ENCODE assay signal across 21 cellular contexts in genomic region chr5:91033370-91033769, GRCh38.
"Had no signal": no experiment of that assay in that cellular context is flagged by ENCODE, and none has a peak within 500 bp of the region (broad histone marks: within the 10 kb centered on the region; RNA-seq: fewer than 3 reads in every experiment).

No MANE protein-coding gene starts in this region.

- H3K27me3 ChIP-seq: Peyer's patch, SJCRH30 had no signal

- FAIRE-seq: astrocyte had no signal

- H3K27ac ChIP-seq: Peyer's patch, RWPE1, SJCRH30 had no signal

- H3K36me3 ChIP-seq: Peyer's patch, SJCRH30 had no signal

- ATAC-seq: activated CD4-positive, CD25-positive, alpha-beta regulatory T cell treated with anti-CD3 and anti-CD28 coated beads, Interleukin-2, amount 50 U/mL, for 24 hours; activated CD8-positive, alpha-beta T cell treated with anti-CD3 and anti-CD28 coated beads for 36 hours had no signal

- H3K4me3 ChIP-seq: Peyer's patch, SJCRH30 had no signal

- H3K9me3 ChIP-seq: Peyer's patch, SJCRH30, SK-N-SH had no signal

- DNase-seq: activated CD4-positive, alpha-beta T cell treated with anti-CD3 and anti-CD28 coated beads for 4 hours; activated CD8-positive, alpha-beta memory T cell treated with anti-CD3 and anti-CD28 coated beads, Interleukin-2, amount 50 U/mL, for 4 hours; activated CD8-positive, alpha-beta T cell treated with anti-CD3 and anti-CD28 coated beads for 36 hours; activated effector memory CD4-positive, alpha-beta T cell treated with Interleukin-2 at 50 U/mL for 16 hours; activated naive CD4-positive, alpha-beta T cell; amniotic stem cell; MM.1S; NCI-H1105; NCI-H1436; NCI-H1694 treated with DMSO at 0.1 percent for 48 hours; NCI-H2227 treated with DMSO at 0.1 percent for 48 hours; NCI-H526; NCI-H82; Peyer's patch; Right ventricle myocardium superior; SJCRH30; SK-N-SH; T-helper 1 cell had no signal
